In genomic region chr20:2890743-2891142, GRCh38 we compare ENCODE assay signal across 12 cellular contexts. TPM values are rescaled to one million over a fixed set of nuclear protein-coding genes. Genes with fewer than 3 reads are reported as not detected.
DNase-seq lines count a peak whose midpoint lies in the region; ATAC-seq, FAIRE-seq and TF ChIP-seq lines count a peak whose summit lies in the region.
"Had no signal": no experiment of that assay in that cellular context is flagged by ENCODE, and none has a peak within 500 bp of the region (broad histone marks: within the 10 kb centered on the region; RNA-seq: fewer than 3 reads in every experiment).

No MANE protein-coding gene starts in this region.

- H3K27me3 ChIP-seq in IMR-90 (ENCODE audit: control insufficient read depth, insufficient read depth, low read length) (no peaks in the 10 kb centered on the region), astrocyte (ENCODE audit: insufficient read depth, low read length) (no peaks in the 10 kb centered on the region)
- H3K27me3 ChIP-seq: hepatocyte had no signal

- peaks cover 28% of the 10 kb centered on the region for H4K20me1 ChIP-seq in IMR-90 (ENCODE audit: insufficient read depth, low read length)
- peaks cover 61% of the 10 kb centered on the region for H4K20me1 ChIP-seq in astrocyte (ENCODE audit: insufficient read depth, low read length)

- no TSS peak for BruUV-seq in IMR-90 (replicated peaks; lab: Mats Ljungman, UMichigan)

- no peak overlapping the region for H2BK120ac ChIP-seq in IMR-90 (ENCODE audit: low read depth, low read length)

- no peak overlapping the region for H3K56ac ChIP-seq in IMR-90 (ENCODE audit: extremely low read depth, insufficient read depth, low read length)

- H3K4me3 ChIP-seq in IMR-90 (ENCODE audit: insufficient read depth, low read depth, low read length) (no peak overlapping the region), astrocyte (ENCODE audit: insufficient read depth, low read depth, low read length) (no peak overlapping the region)
- H3K4me3 ChIP-seq: hepatocyte, prostate gland had no signal

- no peak overlapping the region for H2AK9ac ChIP-seq in IMR-90 (replicated peaks; ENCODE audit: low read depth, low read length, poor library complexity)

- H3K36me3 ChIP-seq in IMR-90 (ENCODE audit: control insufficient read depth, insufficient read depth, low read length) = peaks cover 2% of the 10 kb centered on the region; the same call in 1 of the 2 replicates
- no peaks in the 10 kb centered on the region for H3K36me3 ChIP-seq in astrocyte (ENCODE audit: insufficient read depth, low read length)
- H3K36me3 ChIP-seq: prostate gland had no signal

- peak; percentile 62 for FAIRE-seq in astrocyte (lab: Jason Lieb, UNC)
- no peak for FAIRE-seq in GM12891 (lab: Jason Lieb, UNC)

- H4K8ac ChIP-seq in IMR-90 (ENCODE audit: low read depth in 2 of 2, low read length in 2 of 2) = no peak overlapping the region

- H2BK20ac ChIP-seq in IMR-90 (ENCODE audit: low read depth, low read length) = no peak overlapping the region

- DNase-seq in COLO829 (ENCODE audit: low spot score) = peak; percentile 47
- peak; percentile 19 for DNase-seq in IMR-90
- peak; percentile 24 for DNase-seq in astrocyte (ENCODE audit: low read depth)
- DNase-seq in mesothelial cell of epicardium (ENCODE audit: low spot score in 2 of 2, unreplicated experiment in 2 of 2) = no peak
- no peak for DNase-seq in GM12891 (ENCODE audit: insufficient read length, low spot score)
- no peak for DNase-seq in activated CD8-positive, alpha-beta memory T cell treated with anti-CD3 and anti-CD28 coated beads for 24 hours
- DNase-seq: activated CD4-positive, alpha-beta T cell treated with anti-CD3 and anti-CD28 coated beads, Interleukin-2, amount 10 ng/mL, durations not matched to agents 7 days and 5 days; MV-4-11; NCI-H82 had no signal

- H3K14ac ChIP-seq in IMR-90 (replicated peaks; ENCODE audit: low read depth, low read length) = no peak overlapping the region

- no peak overlapping the region for H3K27ac Mint-ChIP-seq in astrocyte (ENCODE audit: unreplicated experiment)
- peak overlapping the region; percentile 8 for H3K27ac Mint-ChIP-seq in mesothelial cell of epicardium
- H3K27ac Mint-ChIP-seq: activated CD4-positive, alpha-beta T cell treated with anti-CD3 and anti-CD28 coated beads, Interleukin-2, amount 10 ng/mL, durations not matched to agents 7 days and 5 days had no signal

- H3K9me3 ChIP-seq in IMR-90 (ENCODE audit: control insufficient read depth, insufficient read depth, low read length) (no peaks in the 10 kb centered on the region), astrocyte (ENCODE audit: insufficient read depth, low read depth, low read length) (no peaks in the 10 kb centered on the region)
- H3K9me3 ChIP-seq: prostate gland had no signal

- POLR2A ChIA-PET in IMR-90 (lab: Charles Lee; ENCODE audit: unreplicated experiment) = no interaction called here

- H3K23ac ChIP-seq in IMR-90 (ENCODE audit: low read depth, low read length) = no peak overlapping the region

- no peak overlapping the region for H3K4me3 Mint-ChIP-seq in astrocyte (ENCODE audit: unreplicated experiment)
- H3K4me3 Mint-ChIP-seq in mesothelial cell of epicardium = no peak overlapping the region
- H3K4me3 Mint-ChIP-seq: activated CD4-positive, alpha-beta T cell treated with anti-CD3 and anti-CD28 coated beads, Interleukin-2, amount 10 ng/mL, durations not matched to agents 7 days and 5 days had no signal

- no peak for TF ChIP-seq CTCF in IMR-90 (conservative IDR thresholded peaks at IDR 0.05; ENCODE audit: low read depth, low read length)
- no peak for TF ChIP-seq CTCF in astrocyte (IDR thresholded peaks at IDR 0.05; ENCODE audit: insufficient read depth, low read depth, low read length)
- no peak for TF ChIP-seq CTCF in mesothelial cell of epicardium (IDR thresholded peaks at IDR 0.05; ENCODE audit: unreplicated experiment)

- dilution Hi-C loops in IMR-90 (cut with HindIII; ENCODE audit: low sequenced_read_pairs, unreplicated experiment) = no loop called here

- H2BK15ac ChIP-seq in IMR-90 (ENCODE audit: low read depth, low read length) = no peak overlapping the region

- no peak overlapping the region for H3K4ac ChIP-seq in IMR-90 (ENCODE audit: low read depth, low read length)

- H3K27ac ChIP-seq in IMR-90 (ENCODE audit: insufficient read depth, low read length) (no peak overlapping the region), astrocyte (ENCODE audit: low read depth, low read length) (no peak overlapping the region)
- H3K27ac ChIP-seq: hepatocyte, prostate gland had no signal

- H2AFZ ChIP-seq in IMR-90 (replicated peaks; ENCODE audit: low read length, poor library complexity) (no peak overlapping the region), astrocyte (ENCODE audit: low read depth, low read length) (no peak overlapping the region)
- H2AFZ ChIP-seq: hepatocyte had no signal

- peaks cover 15% of the 10 kb centered on the region for H3K4me1 Mint-ChIP-seq in astrocyte (ENCODE audit: low read depth, unreplicated experiment)
- peaks cover 22% of the 10 kb centered on the region for H3K4me1 Mint-ChIP-seq in mesothelial cell of epicardium

- no peaks in the 10 kb centered on the region for H3K9me3 Mint-ChIP-seq in astrocyte (ENCODE audit: unreplicated experiment)
- peaks cover 3% of the 10 kb centered on the region for H3K9me3 Mint-ChIP-seq in mesothelial cell of epicardium

- H2AK5ac ChIP-seq in IMR-90 (ENCODE audit: low read depth, low read length) = no peak overlapping the region

- in situ Hi-C loops in IMR-90 (cut with MboI; ENCODE audit: low sequenced_read_pairs) = no loop called here

- intact Hi-C loops in IMR-90 (cut with micrococcal nuclease) = no loop called here

- H4K5ac ChIP-seq in IMR-90 (ENCODE audit: low read depth, low read length) = no peak overlapping the region

- H3K4me1 ChIP-seq in IMR-90 (ENCODE audit: control insufficient read depth, insufficient read depth, low read length) = no peaks in the 10 kb centered on the region; the same call in 1 of the 2 replicates
- peaks cover 7% of the 10 kb centered on the region for H3K4me1 ChIP-seq in astrocyte (ENCODE audit: insufficient read depth, low read length)
- H3K4me1 ChIP-seq: prostate gland had no signal

- H3K79me1 ChIP-seq in IMR-90 (ENCODE audit: low read depth in 1 of 2, low read length in 2 of 2) = peaks cover 38 to 73% of the 10 kb centered on the region in 2 experiments

- peaks cover 15% of the 10 kb centered on the region for H3K9me1 ChIP-seq in IMR-90 (ENCODE audit: insufficient read depth, low read length)

- no peak overlapping the region for H2BK5ac ChIP-seq in IMR-90 (ENCODE audit: low read depth, low read length, poor library complexity, severe bottlenecking)

- 86% methylated on average over 1 of the region's 2 CpGs; no CpG with 5 or more reads in 1 of the 2 experiments for WGBS in IMR-90 (ENCODE audit: extremely low coverage in 2 of 2, insufficient read length in 1 of 2), 2 experiments

- H3K18ac ChIP-seq in IMR-90 (ENCODE audit: low read depth, low read length) = no peak overlapping the region

- CTCF ChIA-PET in IMR-90 (lab: Yijun Ruan, JAX) = no interaction called here

- no peak for TF ChIP-seq RAD21 in IMR-90 (IDR thresholded peaks at IDR 0.05; ENCODE audit: low read length)

- TF ChIP-seq POLR2A in IMR-90 (IDR thresholded peaks at IDR 0.05; ENCODE audit: low read depth, low read length) (no peak), GM12891 (IDR thresholded peaks at IDR 0.05; ENCODE audit: low read depth, low read length) (no peak)

- no peak overlapping the region for H3K4me2 ChIP-seq in IMR-90 (ENCODE audit: low read depth, low read length)
- H3K4me2 ChIP-seq in astrocyte (ENCODE audit: low read length) = peak overlapping the region; percentile 29
- H3K4me2 ChIP-seq: hepatocyte had no signal

- H3K79me2 ChIP-seq in astrocyte (ENCODE audit: insufficient read depth, low read length) = peaks cover 93% of the 10 kb centered on the region

- no peak for ATAC-seq in IMR-90 (ENCODE audit: low read depth)
- ATAC-seq in HG03354 (IDR thresholded peaks at IDR 0.05; ENCODE audit: poor library complexity, severe bottlenecking, unreplicated experiment) = no peak

- no peak overlapping the region for H3K9ac ChIP-seq in IMR-90 (ENCODE audit: low read depth, low read length)
- H3K9ac ChIP-seq in astrocyte (ENCODE audit: low read length) = no peak overlapping the region

- H4K91ac ChIP-seq in IMR-90 (ENCODE audit: insufficient read depth, low read depth, low read length) = no peak overlapping the region

- H3K36me3 Mint-ChIP-seq in astrocyte (ENCODE audit: low read depth, unreplicated experiment) (no peaks in the 10 kb centered on the region), mesothelial cell of epicardium (peaks cover 6% of the 10 kb centered on the region)

- H3K27me3 Mint-ChIP-seq in astrocyte (ENCODE audit: low read depth, unreplicated experiment) (no peaks in the 10 kb centered on the region), mesothelial cell of epicardium (ENCODE audit: low read depth) (no peaks in the 10 kb centered on the region)
- H3K27me3 Mint-ChIP-seq: activated CD4-positive, alpha-beta T cell treated with anti-CD3 and anti-CD28 coated beads, Interleukin-2, amount 10 ng/mL, durations not matched to agents 7 days and 5 days had no signal

TF ChIP-seq in IMR-90, 13 proteins besides CTCF, POLR2A, EP300 and RAD21 (continues in another document):
- TF ChIP-seq RCOR1 (IDR thresholded peaks at IDR 0.05; ENCODE audit: insufficient replicate concordance, low read length) = no peak
- no peak for TF ChIP-seq MAFK (IDR thresholded peaks at IDR 0.05; ENCODE audit: low read depth, low read length)

TF ChIP-seq in GM12891, 5 proteins besides CTCF, POLR2A, EP300 and RAD21 (continues in another document):
- no peak for TF ChIP-seq SPI1 (IDR thresholded peaks at IDR 0.05; ENCODE audit: low read depth, low read length)

RNA-seq across cellular contexts. Expression of gene PTPRA, which starts 17.5 kb away (rescaled TPM):
- total RNA-seq in IMR-90 (2012; rRNA removed) (44.4 and 50.0 TPM in 2 replicates), astrocyte (50.1 and 54.5 TPM in 2 replicates), mesothelial cell of epicardium (62.5 to 67.0 TPM (median 65.2 TPM) in 3 replicates)
- 34.3 and 35.0 TPM in 2 replicates for polyA plus RNA-seq in IMR-90 (2012; rRNA removed)
- polyA plus RNA-seq in IMR-90 (2012; cell fraction: cytosol; rRNA removed) = 23.7 and 26.0 TPM in 2 replicates
- polyA plus RNA-seq in IMR-90 (2012; cell fraction: nucleus; rRNA removed; ENCODE audit: low replicate concordance) = 27.8 and 64.5 TPM in 2 replicates
- 24.2 TPM for polyA plus RNA-seq in GM12891 (2012; ENCODE audit: low read depth, missing spikeins)

RNA-seq across cellular contexts. Expression of gene VPS16, which starts 50.2 kb away (rescaled TPM):
- total RNA-seq in IMR-90 (2012; rRNA removed) (41.7 and 48.0 TPM in 2 replicates), astrocyte (24.9 and 25.1 TPM in 2 replicates), mesothelial cell of epicardium (46.0 to 51.6 TPM (median 47.7 TPM) in 3 replicates)
- 37.6 and 38.7 TPM in 2 replicates for polyA plus RNA-seq in IMR-90 (2012; rRNA removed)
- polyA plus RNA-seq in IMR-90 (2012; cell fraction: cytosol; rRNA removed) = 23.6 and 24.8 TPM in 2 replicates
- polyA plus RNA-seq in IMR-90 (2012; cell fraction: nucleus; rRNA removed; ENCODE audit: low replicate concordance) = 201 and 203 TPM in 2 replicates
- 21.1 TPM for polyA plus RNA-seq in GM12891 (2012; ENCODE audit: low read depth, missing spikeins)

RNA-seq across cellular contexts. Expression of gene PCED1A, which starts 50.3 kb away (rescaled TPM):
- total RNA-seq in IMR-90 (2012; rRNA removed) (8.1 and 9.7 TPM in 2 replicates), astrocyte (17.2 and 23.5 TPM in 2 replicates), mesothelial cell of epicardium (108 to 113 TPM (median 108 TPM) in 3 replicates)
- polyA plus RNA-seq in IMR-90 (2012; rRNA removed) = 33.4 and 37.0 TPM in 2 replicates
- polyA plus RNA-seq in IMR-90 (2012; cell fraction: cytosol; rRNA removed) = 17.0 and 26.1 TPM in 2 replicates
- 242 and 445 TPM in 2 replicates for polyA plus RNA-seq in IMR-90 (2012; cell fraction: nucleus; rRNA removed; ENCODE audit: low replicate concordance)
- polyA plus RNA-seq in GM12891 (2012; ENCODE audit: low read depth, missing spikeins) = 34.7 TPM

Comparison
In these comparisons a context has a peak if more than half of its experiments do, and no peak if none do; other contexts are left out.
1. DNase-seq: peak in COLO829 (single experiment), IMR-90 (single experiment) and astrocyte (single experiment); none in mesothelial cell of epicardium (0 of 2), GM12891 (single experiment) and activated CD8-positive, alpha-beta memory T cell treated with anti-CD3 and anti-CD28 coated beads for 24 hours (single experiment).